ENCODE assay signal across 8 cellular contexts in the genomic region with DNA sequence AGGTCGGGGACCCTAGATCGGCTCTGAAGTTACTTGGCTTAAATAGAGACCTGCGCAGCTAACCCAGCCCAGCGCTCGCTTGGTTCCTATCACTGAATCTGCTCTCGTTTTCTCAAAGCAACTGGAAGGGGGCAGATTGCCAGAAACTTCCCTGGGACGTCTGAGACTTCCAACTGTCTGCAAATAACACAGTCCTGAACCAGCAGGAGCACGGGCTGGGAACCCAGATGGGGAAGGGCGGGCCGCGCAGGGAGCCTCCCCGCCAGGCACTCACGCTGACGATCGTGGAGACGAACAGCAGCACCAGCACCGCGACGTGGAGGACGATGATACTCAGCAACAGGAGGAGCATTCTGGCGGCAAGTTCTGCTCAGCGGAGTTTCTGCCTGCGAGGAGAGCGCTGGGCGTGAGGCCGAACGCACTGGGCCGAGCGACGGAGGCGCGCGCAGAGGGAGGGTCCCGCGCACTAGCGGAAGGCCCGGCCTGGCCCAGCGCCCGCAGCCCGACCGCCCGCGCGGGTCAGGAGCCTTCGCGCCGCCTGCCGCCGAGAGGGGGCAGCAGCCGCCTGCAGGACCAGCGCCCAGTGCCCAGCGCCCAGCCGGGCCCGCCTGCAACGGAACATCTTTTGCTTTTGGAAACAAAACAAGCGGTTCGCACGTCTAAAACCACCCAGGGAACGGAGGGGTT. TPM values are rescaled to one million over a fixed set of nuclear protein-coding genes. Genes with fewer than 3 reads are reported as not detected.
DNase-seq lines count a peak whose midpoint lies in the region; ATAC-seq and TF ChIP-seq lines count a peak whose summit lies in the region.

No MANE protein-coding gene starts in this region.

- no peaks in the 10 kb centered on the region for H3K9me3 ChIP-seq in heart left ventricle
- no peaks in the 10 kb centered on the region for H3K9me3 ChIP-seq in ovary
- H3K9me3 ChIP-seq in upper lobe of right lung, result no peaks in the 10 kb centered on the region

- H3K4me3 ChIP-seq in GM12864 (ENCODE audit: low read depth, low read length) (peak overlapping the region; percentile 37), HL-60 (replicated peaks; ENCODE audit: insufficient read depth, low read length) (peak overlapping the region; percentile 45), heart left ventricle (peak overlapping the region; percentile 50 to 92 (median 78)), ovary (peak overlapping the region; percentile 71), upper lobe of right lung (peak overlapping the region; percentile 62)

- H3K27me3 ChIP-seq in HL-60 (ENCODE audit: insufficient read depth, poor library complexity, severe bottlenecking) (peaks cover 15% of the 10 kb centered on the region), heart left ventricle (peaks cover 0 to 30% (median 0%) of the 10 kb centered on the region in 9 donors), ovary (no peaks in the 10 kb centered on the region), upper lobe of right lung (no peaks in the 10 kb centered on the region)

- DNase-seq in GM12864 (ENCODE audit: low read depth) (no peak), HL-60 (ENCODE audit: low read depth in 1 of 2, low spot score in 1 of 2) (peak in 1 of 2 experiments; percentile 28), SK-MEL-5 (ENCODE audit: low read depth, low spot score) (peak; percentile 76), amniotic epithelial cell (ENCODE audit: low read depth) (peak; percentile 80), heart left ventricle (peak; percentile 90 to 95 (median 92)), ovary (peak; percentile 90 to 96 (median 93)), upper lobe of right lung (peak; percentile 92), NCI-H187 treated with DMSO at 0.1 percent for 48 hours (lab: John Stamatoyannopoulos, UW) (no peak)

- no peak for TF ChIP-seq EP300 in ovary (IDR thresholded peaks at IDR 0.05)

- TF ChIP-seq CTCF in GM12864 (IDR thresholded peaks at IDR 0.05; ENCODE audit: low read depth, low read length, missing control alignments), result peak; percentile 57
- no peak for TF ChIP-seq CTCF in HL-60 (IDR thresholded peaks at IDR 0.05; ENCODE audit: insufficient read depth, low read length)
- TF ChIP-seq CTCF in heart left ventricle (IDR thresholded peaks at IDR 0.05), result peak; percentile 50 to 96 (median 92)
- TF ChIP-seq CTCF in ovary (IDR thresholded peaks at IDR 0.05), result peak; percentile 47 to 97 (median 95)
- peak; percentile 81 for TF ChIP-seq CTCF in upper lobe of right lung (IDR thresholded peaks at IDR 0.05)

- in situ Hi-C loops in SK-MEL-5 (cut with HindIII; ENCODE audit: low pct_unique_long_range_greater_than_20kb, low sequenced_read_pairs), result no loop called here

- peaks cover 0 to 41% (median 36%) of the 10 kb centered on the region in 9 donors for H3K36me3 ChIP-seq in heart left ventricle
- H3K36me3 ChIP-seq in ovary, result no peaks in the 10 kb centered on the region
- H3K36me3 ChIP-seq in upper lobe of right lung, result peaks cover 35% of the 10 kb centered on the region

- H3K4me1 ChIP-seq in heart left ventricle (peaks cover 2 to 67% (median 50%) of the 10 kb centered on the region in 12 donors), ovary (ENCODE audit: insufficient read depth) (peaks cover 23% of the 10 kb centered on the region), upper lobe of right lung (peaks cover 40% of the 10 kb centered on the region)

- WGBS in heart left ventricle, 4 donors, result 0 to 1% (median 1%) methylated on average over 25 to 59 of the region's 59 CpGs
- WGBS in ovary, 3 donors, result 0 to 1% (median 1%) methylated on average over 45 to 59 of the region's 59 CpGs

- H3K27ac ChIP-seq in HL-60 (replicated peaks), result no peak overlapping the region
- H3K27ac ChIP-seq in heart left ventricle, result peak overlapping the region; percentile 94 to 99 (median 97)
- H3K27ac ChIP-seq in ovary, result peak overlapping the region; percentile 93 to 94
- H3K27ac ChIP-seq in upper lobe of right lung, result peak overlapping the region; percentile 90

- TF ChIP-seq POLR2A in heart left ventricle (IDR thresholded peaks at IDR 0.05), result peak in 1 of 2 donors; percentile 59
- no peak for TF ChIP-seq POLR2A in ovary (IDR thresholded peaks at IDR 0.05)

- ATAC-seq in heart left ventricle, result peak; percentile 18 to 71 (median 60)
- peak; percentile 89 for ATAC-seq in upper lobe of right lung

- intact Hi-C loops in heart left ventricle (cut with DNase I), result loop anchor here in 9 of 10 donors (1.0 to 10.0 kb wide), 9 partner anchors 82 to 243 kb away; a partner anchor contains a TSS
- intact Hi-C loops in ovary (cut with DNase I), result loop anchor here in 3 of 4 donors (1.0 to 5.0 kb wide), 5 partner anchors 147 to 242 kb away; no protein-coding TSS in a partner anchor
- intact Hi-C loops in upper lobe of right lung (cut with DNase I), result loop anchor here (5.0 kb wide), 1 partner anchor 242 kb away; no protein-coding TSS in a partner anchor

RNA-seq across cellular contexts. Expression of a gene that starts 4.6 kb away (rescaled TPM):
- 53.5 and 54.9 TPM in 2 replicates for total RNA-seq in SK-MEL-5 (2014; rRNA removed; shearing (Covaris generic))
- polyA plus RNA-seq in SK-MEL-5 (2015; cell fraction: cytosol; rRNA removed), result 132 and 148 TPM in 2 replicates
- polyA plus RNA-seq in SK-MEL-5 (2015; cell fraction: nucleus; rRNA removed), result 23.5 and 32.1 TPM in 2 replicates
- total RNA-seq in heart left ventricle (100 to 1,000 TPM; 133 to 421 (median 186) TPM), ovary (100 to 1,000 TPM in 4 of 7 donors, 10 to 100 TPM in 3; 48.3 to 124 (median 108) TPM), upper lobe of right lung (157 TPM)
- polyA plus RNA-seq in heart left ventricle (100 to 1,000 TPM in 1 of 2 donors, 10 to 100 TPM in 1; 92.2 to 220 TPM), ovary (100 to 1,000 TPM; 130 to 251 TPM)

Comparison
In these comparisons a context has a peak if more than half of its experiments do, and no peak if none do; other contexts are left out.
1. DNase-seq: peak in SK-MEL-5 (single experiment), amniotic epithelial cell (single experiment), heart left ventricle (5 of 5), ovary (5 of 5) and upper lobe of right lung (single experiment); none in GM12864 (single experiment) and NCI-H187 treated with DMSO at 0.1 percent for 48 hours (single experiment).
2. Peak in every context shown above with its lines, with median percentiles within 50 percentile points of each other: H3K4me3 ChIP-seq.